16 cellular contexts compared by ENCODE assay signal in genomic region chr4:98793658-98794057, GRCh38.
"Had no signal": no experiment of that assay in that cellular context is flagged by ENCODE, and none has a peak within 500 bp of the region (broad histone marks: within the 10 kb centered on the region; RNA-seq: fewer than 3 reads in every experiment).

No MANE protein-coding gene starts in this region.

- H3K4me3 ChIP-seq: tibial artery, uterus had no signal

- H2AFZ ChIP-seq: parathyroid adenoma had no signal

- H3K9ac ChIP-seq: parathyroid adenoma had no signal

- ATAC-seq: left lobe of liver; naive thymus-derived CD8-positive, alpha-beta T cell; stimulated activated naive B cell treated with anti-CD40 and anti-IgM and Interleukin-4, amounts not matched to agents 10 μg/mL and 1 μg/mL and 100 μg/mL, for 72 hours had no signal

- H3K27ac Mint-ChIP-seq: dendritic cell treated with granulocyte-macrophage colony-stimulating factor and Interleukin-4, amounts not matched to agents 40 ng/mL and 50 ng/mL, for 4 days; memory B cell; stimulated activated naive B cell treated with anti-CD40 and anti-IgM and Interleukin-4, amounts not matched to agents 10 μg/mL and 1 μg/mL and 100 μg/mL, for 72 hours had no signal

- H3K36me3 Mint-ChIP-seq: memory B cell; stimulated activated naive B cell treated with anti-CD40 and anti-IgM and Interleukin-4, amounts not matched to agents 10 μg/mL and 1 μg/mL and 100 μg/mL, for 72 hours had no signal

- H3K36me3 ChIP-seq: neutrophil, tibial artery, uterus had no signal

- H3K4me1 ChIP-seq: parathyroid adenoma, tibial artery, uterus had no signal

- H3K27ac ChIP-seq: neutrophil, parathyroid adenoma, tibial artery, uterus had no signal

- DNase-seq: activated CD4-positive, alpha-beta T cell treated with anti-CD3 and anti-CD28 coated beads, Interleukin-2, amount 50 U/mL, for 1 hour; activated CD8-positive, alpha-beta memory T cell treated with anti-CD3 and anti-CD28 coated beads for 24 hours; anterior cingulate cortex; effector memory CD4-positive, alpha-beta T cell; islet precursor cell; naive thymus-derived CD8-positive, alpha-beta T cell; stimulated activated CD4-positive, alpha-beta T cell treated with anti-CD3 and anti-CD28 coated beads, Interleukin-2, amount 100 ng/mL, for 48 hours; stimulated activated naive B cell treated with anti-CD40 and anti-IgM and Interleukin-4, amounts not matched to agents 10 μg/mL and 1 μg/mL and 100 μg/mL, for 72 hours; T-helper 2 cell; tibial artery; uterus had no signal

- H3K4me3 Mint-ChIP-seq: dendritic cell treated with granulocyte-macrophage colony-stimulating factor and Interleukin-4, amounts not matched to agents 40 ng/mL and 50 ng/mL, for 4 days; memory B cell; naive thymus-derived CD8-positive, alpha-beta T cell; stimulated activated naive B cell treated with anti-CD40 and anti-IgM and Interleukin-4, amounts not matched to agents 10 μg/mL and 1 μg/mL and 100 μg/mL, for 72 hours had no signal

- H3K9me3 Mint-ChIP-seq: dendritic cell treated with granulocyte-macrophage colony-stimulating factor and Interleukin-4, amounts not matched to agents 40 ng/mL and 50 ng/mL, for 4 days; memory B cell had no signal

- H3K27me3 Mint-ChIP-seq: dendritic cell treated with granulocyte-macrophage colony-stimulating factor and Interleukin-4, amounts not matched to agents 40 ng/mL and 50 ng/mL, for 4 days; memory B cell; naive thymus-derived CD8-positive, alpha-beta T cell had no signal

- H3K9me3 ChIP-seq: neutrophil, tibial artery, uterus had no signal

- H3K27me3 ChIP-seq: neutrophil, tibial artery, uterus had no signal

- H3K4me1 Mint-ChIP-seq: memory B cell; naive thymus-derived CD8-positive, alpha-beta T cell; stimulated activated naive B cell treated with anti-CD40 and anti-IgM and Interleukin-4, amounts not matched to agents 10 μg/mL and 1 μg/mL and 100 μg/mL, for 72 hours had no signal

- H3K79me2 ChIP-seq: parathyroid adenoma had no signal
